8 cellular contexts compared by ENCODE assay signal in the genomic region with DNA sequence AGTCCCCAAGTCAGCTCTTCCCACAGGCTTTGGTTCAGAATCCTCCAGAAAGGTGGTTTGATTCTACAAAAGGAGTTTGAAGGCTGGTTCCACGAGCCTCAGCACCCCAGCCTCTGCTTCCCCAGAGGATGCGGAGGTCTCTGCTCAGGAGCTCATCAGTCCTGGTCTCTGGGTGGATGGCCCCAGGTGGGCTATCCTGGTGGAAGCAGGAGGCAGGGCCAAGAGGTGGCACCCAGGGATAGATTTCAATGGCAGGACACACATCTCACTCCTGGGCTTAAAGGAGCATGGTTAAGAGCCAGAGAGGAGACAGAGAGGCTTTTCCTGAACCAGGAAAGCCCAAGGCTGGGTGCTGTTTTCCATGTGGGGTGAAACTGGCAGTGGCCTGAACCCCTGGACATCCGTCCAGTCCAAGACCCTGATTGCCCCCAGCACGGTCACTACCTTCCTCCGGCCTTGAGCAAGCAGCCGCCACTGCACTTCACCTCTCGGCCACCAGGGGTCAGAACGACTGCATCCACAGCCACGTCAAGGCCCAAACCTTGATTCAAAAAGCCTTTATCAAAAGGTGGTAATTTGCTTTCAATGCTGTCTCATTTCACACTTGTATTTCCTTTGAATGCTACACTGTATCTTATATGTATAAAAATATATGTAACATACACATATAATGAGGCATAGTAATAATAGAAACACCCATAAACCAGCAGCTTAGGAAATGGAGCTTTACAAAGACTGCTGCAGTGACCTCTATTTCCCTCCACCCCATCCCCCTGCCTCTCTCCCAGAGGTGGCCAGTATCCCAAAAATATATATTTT. TPM values are rescaled to one million over a fixed set of nuclear protein-coding genes. Genes with fewer than 3 reads are reported as not detected.
DNase-seq lines count a peak whose midpoint lies in the region; ATAC-seq and TF ChIP-seq lines count a peak whose summit lies in the region.

No MANE protein-coding gene starts in this region.

- no peak overlapping the region for H3K9ac ChIP-seq in mesendoderm (ENCODE audit: low read length)

- no peak for ATAC-seq in HG03354 (IDR thresholded peaks at IDR 0.05; ENCODE audit: poor library complexity, severe bottlenecking, unreplicated experiment)

- H3K4ac ChIP-seq in mesendoderm (ENCODE audit: low read depth, low read length), result no peak overlapping the region

- no peak overlapping the region for H4K8ac ChIP-seq in mesendoderm (ENCODE audit: low read depth, low read length)

- no peaks in the 10 kb centered on the region for H3K4me1 ChIP-seq in effector memory CD4-positive, alpha-beta T cell (ENCODE audit: control insufficient read depth, insufficient read depth, low read length, poor library complexity, severe bottlenecking)
- H3K4me1 ChIP-seq in mesendoderm (ENCODE audit: control insufficient read depth, low read depth, low read length), result no peaks in the 10 kb centered on the region

- no peaks in the 10 kb centered on the region for H3K79me2 ChIP-seq in mesendoderm (ENCODE audit: control insufficient read depth, insufficient read depth, low read length)

- no peak overlapping the region for H3K27ac ChIP-seq in effector memory CD4-positive, alpha-beta T cell (ENCODE audit: insufficient read depth, low read length, poor library complexity, severe bottlenecking)
- no peak overlapping the region for H3K27ac ChIP-seq in mesendoderm (ENCODE audit: low read depth, low read length)

- no peak overlapping the region for H2BK5ac ChIP-seq in mesendoderm (ENCODE audit: low read length)

- DNase-seq in AG09319 (ENCODE audit: extremely low read depth, low read depth), result peak; percentile 19
- peak; percentile 67 for DNase-seq in GM20000 (ENCODE audit: low spot score)
- peak; percentile 75 for DNase-seq in NCI-H69 (lab: John Stamatoyannopoulos, UW)
- peak; percentile 57 to 64 for DNase-seq in activated CD8-positive, alpha-beta memory T cell treated with anti-CD3 and anti-CD28 coated beads for 4 hours (ENCODE audit: low read depth in 2 of 2)
- DNase-seq in effector memory CD4-positive, alpha-beta T cell, result peak; percentile 59 to 72 (median 61)
- DNase-seq in mesendoderm, result peak; percentile 60
- peak; percentile 68 to 72 for DNase-seq in stimulated activated CD8-positive, alpha-beta memory T cell treated with anti-CD3 and anti-CD28 coated beads, Interleukin-2, amount 100 ng/mL, for 1 hour (ENCODE audit: low read depth in 2 of 2)

- H2BK15ac ChIP-seq in mesendoderm (replicated peaks; ENCODE audit: low read depth), result no peak overlapping the region

- H4K5ac ChIP-seq in mesendoderm (ENCODE audit: low read length), result no peak overlapping the region

- H3K56ac ChIP-seq in mesendoderm (ENCODE audit: low read length), result no peak overlapping the region

- H3K23ac ChIP-seq in mesendoderm (ENCODE audit: low read length), result no peak overlapping the region

- H2AK5ac ChIP-seq in mesendoderm (ENCODE audit: low read length), result no peak overlapping the region

- no peaks in the 10 kb centered on the region for H3K9me3 ChIP-seq in effector memory CD4-positive, alpha-beta T cell (ENCODE audit: control insufficient read depth, low read length)

- H3K18ac ChIP-seq in mesendoderm (ENCODE audit: low read length), result no peak overlapping the region

- no peaks in the 10 kb centered on the region for H3K79me1 ChIP-seq in mesendoderm (ENCODE audit: low read length)

- peak; percentile 99 for TF ChIP-seq CTCF in AG09319 (IDR thresholded peaks at IDR 0.05; ENCODE audit: low read depth, low read length)
- TF ChIP-seq CTCF in GM20000 (IDR thresholded peaks at IDR 0.05; ENCODE audit: extremely low read depth, missing control alignments), result peak; percentile 96

- no peak overlapping the region for H2BK120ac ChIP-seq in mesendoderm (ENCODE audit: low read depth, low read length)

- no CpG with 5 or more reads among the region's 9 CpGs for WGBS in mesendoderm (ENCODE audit: extremely low coverage, insufficient coverage, low lambda C conversion rate)

- H3K4me3 ChIP-seq in effector memory CD4-positive, alpha-beta T cell (ENCODE audit: insufficient read depth, low read depth, low read length, poor library complexity, severe bottlenecking), result no peak overlapping the region
- no peak overlapping the region for H3K4me3 ChIP-seq in mesendoderm (ENCODE audit: low read length)

- no peak overlapping the region for H3K4me2 ChIP-seq in mesendoderm (ENCODE audit: low read length)

- no peaks in the 10 kb centered on the region for H3K27me3 ChIP-seq in effector memory CD4-positive, alpha-beta T cell (replicated peaks; ENCODE audit: control insufficient read depth, insufficient read depth, low read length, poor library complexity, severe bottlenecking)
- no peaks in the 10 kb centered on the region for H3K27me3 ChIP-seq in mesendoderm (ENCODE audit: insufficient read depth, low read length, poor library complexity)

- H3K36me3 ChIP-seq in effector memory CD4-positive, alpha-beta T cell (ENCODE audit: control insufficient read depth, insufficient read depth, low read length), result no peaks in the 10 kb centered on the region
- no peaks in the 10 kb centered on the region for H3K36me3 ChIP-seq in mesendoderm (ENCODE audit: control insufficient read depth, insufficient read depth, low read length)

RNA-seq across cellular contexts. Expression of a gene that starts 19.3 kb away (rescaled TPM):
- polyA plus RNA-seq in mesendoderm (2013, experiment 1 of 2), result 0.95 TPM
- polyA plus RNA-seq in mesendoderm (2013, experiment 2 of 2), result 1.1 TPM

RNA-seq across cellular contexts. Expression of a gene that starts 32.6 kb away (rescaled TPM):
- 14.1 TPM for polyA plus RNA-seq in mesendoderm (2013, experiment 1 of 2)
- 14.4 TPM for polyA plus RNA-seq in mesendoderm (2013, experiment 2 of 2)

RNA-seq across cellular contexts. Expression of a gene that starts 46.9 kb away (rescaled TPM):
- 0.06 TPM for polyA plus RNA-seq in mesendoderm (2013, experiment 1 of 2)
- 0.11 TPM for polyA plus RNA-seq in mesendoderm (2013, experiment 2 of 2)

Comparison
In these comparisons a context has a peak if more than half of its experiments do, and no peak if none do; other contexts are left out.
1. DNase-seq: peak in every context shown above with its lines; median percentile 75 in NCI-H69; 70 in stimulated activated CD8-positive, alpha-beta memory T cell treated with anti-CD3 and anti-CD28 coated beads, Interleukin-2, amount 100 ng/mL, for 1 hour; 67 in GM20000; 61 in effector memory CD4-positive, alpha-beta T cell; 60 in activated CD8-positive, alpha-beta memory T cell treated with anti-CD3 and anti-CD28 coated beads for 4 hours; 60 in mesendoderm; 19 in AG09319.